ENCODE assay signal across 8 cellular contexts in the genomic region with DNA sequence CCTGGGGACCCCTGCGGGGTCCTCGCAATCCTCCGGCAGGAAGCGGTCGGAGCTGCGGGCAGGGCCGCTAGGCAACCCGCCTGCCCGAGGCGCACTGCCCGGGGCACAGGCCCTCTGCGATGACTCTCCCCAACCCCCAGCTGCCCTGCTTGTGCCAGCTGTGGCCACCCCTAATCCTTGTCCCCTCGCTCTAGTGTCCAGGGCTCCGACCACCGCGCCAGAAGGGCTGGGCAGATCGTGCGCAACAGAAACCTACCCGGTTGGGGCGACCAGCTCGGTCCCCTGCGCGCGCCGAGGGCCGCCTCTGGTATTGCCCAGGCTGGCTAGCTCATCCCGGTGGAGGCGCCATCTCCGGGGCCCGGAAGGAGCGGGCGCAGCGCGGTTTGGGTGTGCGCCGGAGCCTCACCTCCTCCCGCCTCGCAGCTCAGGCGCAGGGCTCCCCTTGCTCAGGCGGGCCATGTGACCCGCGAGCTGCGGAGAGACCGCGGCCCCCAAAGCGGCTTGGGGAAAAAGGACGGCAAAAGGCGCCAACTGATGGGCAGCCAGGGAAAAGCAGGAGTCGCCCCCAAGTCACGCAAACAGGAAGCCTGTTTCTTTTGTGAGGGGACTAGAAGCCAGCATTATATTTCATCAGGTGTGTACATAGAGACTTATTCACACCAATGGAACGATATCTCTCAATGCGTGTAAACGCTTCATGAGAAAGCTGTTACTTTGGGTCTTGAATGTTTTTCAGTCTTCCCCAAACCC. TPM values are rescaled to one million over a fixed set of nuclear protein-coding genes. Genes with fewer than 3 reads are reported as not detected.
DNase-seq lines count a peak whose midpoint lies in the region; ATAC-seq and TF ChIP-seq lines count a peak whose summit lies in the region.

No MANE protein-coding gene starts in this region.

- H3K9me3 ChIP-seq in ascending aorta, result no peaks in the 10 kb centered on the region
- peaks cover 0 to under 1% of the 10 kb centered on the region in 2 donors for H3K9me3 ChIP-seq in right atrium auricular region

- H3K36me3 ChIP-seq in ascending aorta (no peaks in the 10 kb centered on the region), right atrium auricular region (no peaks in the 10 kb centered on the region)

- intact Hi-C loops in ascending aorta (cut with DNase I) (loop anchor here (1.0 kb wide), 1 partner anchor 43 kb away; no protein-coding TSS in a partner anchor), posterior cingulate gyrus (cut with DNase I) (no loop called here)

- H3K4me1 ChIP-seq in ascending aorta, result peaks cover 0 to 2% of the 10 kb centered on the region in 2 donors
- H3K4me1 ChIP-seq in right atrium auricular region, result peaks cover 0 to 30% of the 10 kb centered on the region in 2 donors

- in situ Hi-C loops in GM13977 (cut with MboI; ENCODE audit: low pct_unique_long_range_greater_than_20kb, low sequenced_read_pairs, unreplicated experiment), result no loop called here

- no peaks in the 10 kb centered on the region for H3K27me3 ChIP-seq in ascending aorta
- no peaks in the 10 kb centered on the region for H3K27me3 ChIP-seq in right atrium auricular region

- H3K4me3 ChIP-seq in ascending aorta (peak overlapping the region; percentile 81 to 95), right atrium auricular region (peak overlapping the region; percentile 58 to 76)

- TF ChIP-seq CTCF in GM13977 (IDR thresholded peaks at IDR 0.05; ENCODE audit: extremely low read depth, insufficient read depth, missing control alignments), result no peak
- TF ChIP-seq CTCF in ascending aorta (IDR thresholded peaks at IDR 0.05), result peak in 1 of 3 experiments; percentile 39
- TF ChIP-seq CTCF in right atrium auricular region (IDR thresholded peaks at IDR 0.05), result peak in 1 of 2 donors; percentile 37
- no peak for TF ChIP-seq CTCF in GM20000 (IDR thresholded peaks at IDR 0.05; ENCODE audit: extremely low read depth, missing control alignments)

- no peak for ATAC-seq in GM19397 (IDR thresholded peaks at IDR 0.05; ENCODE audit: unreplicated experiment)

- peak; percentile 31 for DNase-seq in GM13977 (ENCODE audit: low spot score)
- DNase-seq in NCI-H2171 treated with DMSO at 0.1 percent for 48 hours (lab: John Stamatoyannopoulos, UW), result peak; percentile 88
- peak in 1 of 2 donors; percentile 77 for DNase-seq in ascending aorta (ENCODE audit: low spot score in 2 of 2)
- no peak for DNase-seq in right atrium auricular region (ENCODE audit: low spot score)
- DNase-seq in posterior cingulate gyrus, result peak; percentile 75 to 98 (median 80)
- DNase-seq in activated CD4-positive, CD25-positive, alpha-beta regulatory T cell treated with anti-CD3 and anti-CD28 coated beads, Interleukin-2, amount 50 U/mL, for 72 hours, result no peak
- DNase-seq in GM20000 (ENCODE audit: low spot score), result no peak

- H3K27ac ChIP-seq in ascending aorta (peak overlapping the region; percentile 96 to 98), right atrium auricular region (peak overlapping the region; percentile 94)

RNA-seq across cellular contexts. Expression of gene RNF20, which starts 46.8 kb away (rescaled TPM):
- total RNA-seq in ascending aorta (47.7 TPM), right atrium auricular region (10 to 100 TPM; 18.0 to 22.7 TPM)

RNA-seq across cellular contexts. Expression of gene ALDOB, which starts 51.3 kb away (rescaled TPM):
- total RNA-seq in ascending aorta (4.8 TPM), right atrium auricular region (under 1 TPM; 0.24 to 0.85 TPM)

Comparison
In these comparisons a context has a peak if more than half of its experiments do, and no peak if none do; other contexts are left out.
1. DNase-seq: peak in GM13977 (single experiment), NCI-H2171 treated with DMSO at 0.1 percent for 48 hours (single experiment) and posterior cingulate gyrus (10 of 10); none in right atrium auricular region (single experiment), activated CD4-positive, CD25-positive, alpha-beta regulatory T cell treated with anti-CD3 and anti-CD28 coated beads, Interleukin-2, amount 50 U/mL, for 72 hours (single experiment) and GM20000 (single experiment).